ENCODE assay signal across 14 cellular contexts in genomic region chr5:68644971-68645370, GRCh38.
DNase-seq lines count a peak whose midpoint lies in the region; ATAC-seq and TF ChIP-seq lines count a peak whose summit lies in the region.
"Had no signal": no experiment of that assay in that cellular context is flagged by ENCODE, and none has a peak within 500 bp of the region (broad histone marks: within the 10 kb centered on the region; RNA-seq: fewer than 3 reads in every experiment).

No MANE protein-coding gene starts in this region.

- DNase-seq in NCI-H1048 (lab: John Stamatoyannopoulos, UW) (peak; percentile 34), OCI-M1 (lab: John Stamatoyannopoulos, UW) (no peak), NCI-H226 (no peak), upper lobe of left lung (no peak)
- DNase-seq in activated CD4-positive, alpha-beta T cell treated with anti-CD3 and anti-CD28 coated beads, Interleukin-2, amount 10 ng/mL, durations not matched to agents 24 days and 14 days, result no peak
- DNase-seq: activated CD4-positive, CD25-positive, alpha-beta regulatory T cell; stimulated activated CD4-positive, alpha-beta T cell treated with anti-CD3 and anti-CD28 coated beads, Interleukin-1b, Interleukin-23, amount 100 ng/mL, for 48 hours; tibial artery had no signal

- no peak overlapping the region for H3K4me3 ChIP-seq in upper lobe of left lung
- H3K4me3 ChIP-seq: neural progenitor cell, tibial artery had no signal

- no peak for TF ChIP-seq CTCF in upper lobe of left lung (IDR thresholded peaks at IDR 0.05)

- H3K36me3 ChIP-seq in upper lobe of left lung, result no peaks in the 10 kb centered on the region
- H3K36me3 ChIP-seq: neural progenitor cell, tibial artery had no signal

- H3K36me3 Mint-ChIP-seq in activated CD4-positive, alpha-beta T cell treated with anti-CD3 and anti-CD28 coated beads, Interleukin-2, amount 10 ng/mL, durations not matched to agents 24 days and 14 days (ENCODE audit: low read depth), result no peaks in the 10 kb centered on the region
- H3K36me3 Mint-ChIP-seq: activated naive CD8-positive, alpha-beta T cell; neural progenitor cell had no signal

- WGBS in upper lobe of left lung, 2 donors, result 83 to 91% methylated on average over 3 of the region's 3 CpGs

- intact Hi-C loops in activated CD4-positive, alpha-beta T cell treated with anti-CD3 and anti-CD28 coated beads, Interleukin-2, amount 10 ng/mL, durations not matched to agents 24 days and 14 days (cut with micrococcal nuclease), result no loop called here

- no peaks in the 10 kb centered on the region for H3K9me3 Mint-ChIP-seq in activated CD4-positive, alpha-beta T cell treated with anti-CD3 and anti-CD28 coated beads, Interleukin-2, amount 10 ng/mL, durations not matched to agents 24 days and 14 days
- H3K9me3 Mint-ChIP-seq: neural progenitor cell had no signal

- H3K27ac Mint-ChIP-seq in activated CD4-positive, alpha-beta T cell treated with anti-CD3 and anti-CD28 coated beads, Interleukin-2, amount 10 ng/mL, durations not matched to agents 24 days and 14 days, result no peak overlapping the region
- H3K27ac Mint-ChIP-seq: activated naive CD8-positive, alpha-beta T cell; neural progenitor cell had no signal

- no peak overlapping the region for H3K27ac ChIP-seq in upper lobe of left lung
- H3K27ac ChIP-seq: C4-2B, neural progenitor cell, tibial artery had no signal

- no peaks in the 10 kb centered on the region for H3K27me3 ChIP-seq in upper lobe of left lung
- H3K27me3 ChIP-seq: neural progenitor cell, tibial artery had no signal

- H3K9me3 ChIP-seq in upper lobe of left lung, result no peaks in the 10 kb centered on the region
- H3K9me3 ChIP-seq: tibial artery had no signal

- no peaks in the 10 kb centered on the region for H3K4me1 ChIP-seq in upper lobe of left lung
- H3K4me1 ChIP-seq: neural progenitor cell had no signal

- H3K27me3 Mint-ChIP-seq in activated CD4-positive, alpha-beta T cell treated with anti-CD3 and anti-CD28 coated beads, Interleukin-2, amount 10 ng/mL, durations not matched to agents 24 days and 14 days, result peaks cover 13% of the 10 kb centered on the region
- H3K27me3 Mint-ChIP-seq: activated naive CD8-positive, alpha-beta T cell had no signal

- no peak for TF ChIP-seq EP300 in upper lobe of left lung (IDR thresholded peaks at IDR 0.05)

- TF ChIP-seq POLR2A in upper lobe of left lung (IDR thresholded peaks at IDR 0.05), result no peak

- H3K4me3 Mint-ChIP-seq in activated CD4-positive, alpha-beta T cell treated with anti-CD3 and anti-CD28 coated beads, Interleukin-2, amount 10 ng/mL, durations not matched to agents 24 days and 14 days, result no peak overlapping the region
- H3K4me3 Mint-ChIP-seq: activated naive CD8-positive, alpha-beta T cell; neural progenitor cell had no signal

- no peaks in the 10 kb centered on the region for H3K4me1 Mint-ChIP-seq in activated CD4-positive, alpha-beta T cell treated with anti-CD3 and anti-CD28 coated beads, Interleukin-2, amount 10 ng/mL, durations not matched to agents 24 days and 14 days

- ATAC-seq in GM18502 (IDR thresholded peaks at IDR 0.05; ENCODE audit: poor library complexity, unreplicated experiment) (peak; percentile 98), GM19463 (IDR thresholded peaks at IDR 0.05; ENCODE audit: unreplicated experiment) (peak; percentile 97), HG02973 (IDR thresholded peaks at IDR 0.05; ENCODE audit: unreplicated experiment) (peak; percentile 97), upper lobe of left lung (ENCODE audit: low FRiP score in 2 of 2) (no peak)

Comparison
In these comparisons a context has a peak if more than half of its experiments do, and no peak if none do; other contexts are left out.
1. ATAC-seq: peak in GM18502 (single experiment), GM19463 (single experiment) and HG02973 (single experiment); none in upper lobe of left lung (0 of 2).